In the genomic region with DNA sequence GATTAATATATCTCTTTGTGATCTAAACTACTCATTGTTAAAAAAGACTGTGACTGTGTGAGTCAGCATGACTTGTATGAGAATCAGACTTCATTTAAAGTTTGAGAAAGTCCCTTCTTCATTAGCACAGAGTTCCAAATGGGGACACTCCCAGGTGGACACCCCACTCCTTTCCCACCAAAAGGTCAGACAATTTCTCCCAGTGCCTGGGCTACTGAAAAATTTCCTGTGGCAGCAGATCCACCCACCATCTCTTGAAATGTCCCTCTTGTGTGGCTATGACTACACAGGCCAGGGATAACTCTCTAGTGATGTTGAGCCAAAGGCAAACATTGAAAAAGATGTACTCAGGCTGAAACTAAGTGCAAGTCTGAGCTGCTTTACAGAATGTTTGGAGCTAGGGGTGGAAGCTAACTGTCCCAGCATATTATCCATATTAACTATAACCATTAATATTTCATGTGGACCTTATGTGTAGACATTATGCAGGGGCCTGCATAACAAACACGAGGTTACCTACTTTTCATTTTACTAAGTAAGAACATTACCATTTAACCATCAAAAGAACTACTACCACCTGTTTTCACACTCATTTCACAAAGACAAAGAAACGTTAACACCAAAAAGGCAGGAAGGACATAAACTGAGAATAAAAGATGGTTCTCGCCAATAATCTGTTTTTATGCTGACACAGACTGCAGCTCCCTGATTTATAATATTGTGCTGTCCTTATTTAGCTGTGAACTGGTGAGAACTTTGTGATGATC, we compare ENCODE assay signal across 1 cellular context.
TF ChIP-seq lines count a peak whose summit lies in the region.

No MANE protein-coding gene starts in this region.

TF ChIP-seq in HCT116, 20 proteins besides CTCF, POLR2A, EP300 and RAD21:
- TF ChIP-seq, protein P1, sequence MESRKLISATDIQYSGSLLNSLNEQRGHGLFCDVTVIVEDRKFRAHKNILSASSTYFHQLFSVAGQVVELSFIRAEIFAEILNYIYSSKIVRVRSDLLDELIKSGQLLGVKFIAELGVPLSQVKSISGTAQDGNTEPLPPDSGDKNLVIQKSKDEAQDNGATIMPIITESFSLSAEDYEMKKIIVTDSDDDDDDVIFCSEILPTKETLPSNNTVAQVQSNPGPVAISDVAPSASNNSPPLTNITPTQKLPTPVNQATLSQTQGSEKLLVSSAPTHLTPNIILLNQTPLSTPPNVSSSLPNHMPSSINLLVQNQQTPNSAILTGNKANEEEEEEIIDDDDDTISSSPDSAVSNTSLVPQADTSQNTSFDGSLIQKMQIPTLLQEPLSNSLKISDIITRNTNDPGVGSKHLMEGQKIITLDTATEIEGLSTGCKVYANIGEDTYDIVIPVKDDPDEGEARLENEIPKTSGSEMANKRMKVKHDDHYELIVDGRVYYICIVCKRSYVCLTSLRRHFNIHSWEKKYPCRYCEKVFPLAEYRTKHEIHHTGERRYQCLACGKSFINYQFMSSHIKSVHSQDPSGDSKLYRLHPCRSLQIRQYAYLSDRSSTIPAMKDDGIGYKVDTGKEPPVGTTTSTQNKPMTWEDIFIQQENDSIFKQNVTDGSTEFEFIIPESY (IDR thresholded peaks at IDR 0.05; ENCODE audit: extremely low read depth, insufficient replicate concordance, low read length): no peak
- TF ChIP-seq, protein P2, sequence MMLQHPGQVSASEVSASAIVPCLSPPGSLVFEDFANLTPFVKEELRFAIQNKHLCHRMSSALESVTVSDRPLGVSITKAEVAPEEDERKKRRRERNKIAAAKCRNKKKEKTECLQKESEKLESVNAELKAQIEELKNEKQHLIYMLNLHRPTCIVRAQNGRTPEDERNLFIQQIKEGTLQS (IDR thresholded peaks at IDR 0.05): no peak
- TF ChIP-seq FOSL1 (IDR thresholded peaks at IDR 0.05; ENCODE audit: low read depth): peak; percentile 44; the same call in 1 of the 2 replicates
